8 cellular contexts compared by ENCODE assay signal in genomic region chr4:113468165-113469022, GRCh38.
DNase-seq lines count a peak whose midpoint lies in the region; ATAC-seq, FAIRE-seq and TF ChIP-seq lines count a peak whose summit lies in the region.

No MANE protein-coding gene starts in this region.

- TF ChIP-seq CTCF in GM23338 (conservative IDR thresholded peaks at IDR 0.05; ENCODE audit: low read depth in 2 of 2) (no peak), colonic mucosa (IDR thresholded peaks at IDR 0.05) (no peak), liver (IDR thresholded peaks at IDR 0.05; ENCODE audit: low read depth, low read length, missing input control) (no peak)

- H3K9me3 Mint-ChIP-seq in GM23338: no peaks in the 10 kb centered on the region

- no peaks in the 10 kb centered on the region for H3K9me3 ChIP-seq in colonic mucosa
- no peaks in the 10 kb centered on the region for H3K9me3 ChIP-seq in liver (ENCODE audit: control insufficient read depth in 4 of 4, low read length in 3 of 4)

- TF ChIP-seq RAD21 in liver (IDR thresholded peaks at IDR 0.05): no peak

- H3K27ac Mint-ChIP-seq in GM23338: peak overlapping the region; percentile 75

- H3K4me3 ChIP-seq in GM23338 (no peak overlapping the region), colonic mucosa (no peak overlapping the region), liver (ENCODE audit: low read depth in 1 of 3, low read length in 3 of 3) (no peak overlapping the region)

- no peak overlapping the region for H3K4me3 Mint-ChIP-seq in GM23338

- intact Hi-C loops in colonic mucosa (cut with DNase I): no loop called here

- H3K36me3 ChIP-seq in GM23338 (ENCODE audit: insufficient read depth) (no peaks in the 10 kb centered on the region), colonic mucosa (no peaks in the 10 kb centered on the region), liver (ENCODE audit: control insufficient read depth in 4 of 4, insufficient read depth in 3 of 4, low read depth in 1 of 4, low read length in 3 of 4) (peaks cover 0 to 10% (median 3%) of the 10 kb centered on the region in 4 donors)

- 82% methylated on average over 8 of the region's 8 CpGs for whole genome bisulfite sequencing in liver

- H3F3A ChIP-seq in GM23338 (replicated peaks; ENCODE audit: low read depth): no peaks in the 10 kb centered on the region

- H3K79me2 ChIP-seq in GM23338 (replicated peaks; ENCODE audit: insufficient read depth): no peaks in the 10 kb centered on the region

- H2AFZ ChIP-seq in GM23338: no peak overlapping the region

- H3K9me2 ChIP-seq in GM23338 (ENCODE audit: insufficient read depth): peaks cover 9% of the 10 kb centered on the region; the same call in 1 of the 2 replicates

- DNase-seq in GM23338 (ENCODE audit: low spot score) (peak; percentile 74), RCC 7860 (ENCODE audit: low spot score) (peak; percentile 93), colonic mucosa (peak; percentile 58)
- DNase-seq in stimulated activated naive CD8-positive, alpha-beta T cell treated with anti-CD3 and anti-CD28 coated beads, Interleukin-15, Interleukin-2, amounts not matched to agents 100 U/mL and 50 U/mL, for 24 hours: peak; percentile 18

- peak; percentile 93 for FAIRE-seq in RCC 7860 (lab: Jason Lieb, UNC)

- H3K4me1 ChIP-seq in GM23338 (ENCODE audit: insufficient read depth) (peaks cover 20% of the 10 kb centered on the region), colonic mucosa (no peaks in the 10 kb centered on the region), liver (ENCODE audit: control insufficient read depth in 4 of 4, insufficient read depth in 4 of 4, low read length in 3 of 4) (peaks cover 0 to 5% (median 4%) of the 10 kb centered on the region in 4 donors)

- H3K4me2 ChIP-seq in GM23338: peak overlapping the region; percentile 42

- H3K9ac ChIP-seq in colonic mucosa (ENCODE audit: low read depth in 2 of 2, low read length in 2 of 2) (no peak overlapping the region), liver (ENCODE audit: low read depth in 1 of 2, low read length in 2 of 2) (peak overlapping the region in 1 of 2 donors; percentile 16)

- H3K27me3 ChIP-seq in GM23338 (ENCODE audit: insufficient read depth) (no peaks in the 10 kb centered on the region), colonic mucosa (no peaks in the 10 kb centered on the region), liver (ENCODE audit: control insufficient read depth in 4 of 4, insufficient read depth in 4 of 4, low read length in 3 of 4) (no peaks in the 10 kb centered on the region)

- H3K4me1 Mint-ChIP-seq in GM23338: peaks cover 29% of the 10 kb centered on the region

- peaks cover 5% of the 10 kb centered on the region; the same call in 1 of the 3 replicates for H3K36me3 Mint-ChIP-seq in GM23338 (ENCODE audit: low read depth)

- ATAC-seq in GM23338 (peak; percentile 96), HG03039 (IDR thresholded peaks at IDR 0.05; ENCODE audit: unreplicated experiment) (no peak), HG03342 (IDR thresholded peaks at IDR 0.05; ENCODE audit: unreplicated experiment) (no peak), HG02678 (IDR thresholded peaks at IDR 0.05; ENCODE audit: unreplicated experiment) (no peak)
- ATAC-seq in stimulated activated naive CD8-positive, alpha-beta T cell treated with anti-CD3 and anti-CD28 coated beads, Interleukin-15, Interleukin-2, amounts not matched to agents 100 U/mL and 50 U/mL, for 24 hours: peak; percentile 94

- H3K27me3 Mint-ChIP-seq in GM23338 (ENCODE audit: insufficient read depth, low read depth, poor library complexity): peaks cover 9% of the 10 kb centered on the region

- H3K27ac ChIP-seq in GM23338 (ENCODE audit: low read depth) (peak overlapping the region; percentile 65), colonic mucosa (peak overlapping the region; percentile 29), liver (ENCODE audit: low read depth in 1 of 2, low read length in 2 of 2) (peak overlapping the region; percentile 68 to 82)

- no peaks in the 10 kb centered on the region for H4K20me1 ChIP-seq in GM23338 (replicated peaks; ENCODE audit: insufficient read depth)

TF ChIP-seq in GM23338, 12 proteins besides CTCF, POLR2A, EP300 and RAD21 (continues in another document):
- no peak for TF ChIP-seq STAT1 (IDR thresholded peaks at IDR 0.05; ENCODE audit: unreplicated experiment)
- TF ChIP-seq, protein P1, sequence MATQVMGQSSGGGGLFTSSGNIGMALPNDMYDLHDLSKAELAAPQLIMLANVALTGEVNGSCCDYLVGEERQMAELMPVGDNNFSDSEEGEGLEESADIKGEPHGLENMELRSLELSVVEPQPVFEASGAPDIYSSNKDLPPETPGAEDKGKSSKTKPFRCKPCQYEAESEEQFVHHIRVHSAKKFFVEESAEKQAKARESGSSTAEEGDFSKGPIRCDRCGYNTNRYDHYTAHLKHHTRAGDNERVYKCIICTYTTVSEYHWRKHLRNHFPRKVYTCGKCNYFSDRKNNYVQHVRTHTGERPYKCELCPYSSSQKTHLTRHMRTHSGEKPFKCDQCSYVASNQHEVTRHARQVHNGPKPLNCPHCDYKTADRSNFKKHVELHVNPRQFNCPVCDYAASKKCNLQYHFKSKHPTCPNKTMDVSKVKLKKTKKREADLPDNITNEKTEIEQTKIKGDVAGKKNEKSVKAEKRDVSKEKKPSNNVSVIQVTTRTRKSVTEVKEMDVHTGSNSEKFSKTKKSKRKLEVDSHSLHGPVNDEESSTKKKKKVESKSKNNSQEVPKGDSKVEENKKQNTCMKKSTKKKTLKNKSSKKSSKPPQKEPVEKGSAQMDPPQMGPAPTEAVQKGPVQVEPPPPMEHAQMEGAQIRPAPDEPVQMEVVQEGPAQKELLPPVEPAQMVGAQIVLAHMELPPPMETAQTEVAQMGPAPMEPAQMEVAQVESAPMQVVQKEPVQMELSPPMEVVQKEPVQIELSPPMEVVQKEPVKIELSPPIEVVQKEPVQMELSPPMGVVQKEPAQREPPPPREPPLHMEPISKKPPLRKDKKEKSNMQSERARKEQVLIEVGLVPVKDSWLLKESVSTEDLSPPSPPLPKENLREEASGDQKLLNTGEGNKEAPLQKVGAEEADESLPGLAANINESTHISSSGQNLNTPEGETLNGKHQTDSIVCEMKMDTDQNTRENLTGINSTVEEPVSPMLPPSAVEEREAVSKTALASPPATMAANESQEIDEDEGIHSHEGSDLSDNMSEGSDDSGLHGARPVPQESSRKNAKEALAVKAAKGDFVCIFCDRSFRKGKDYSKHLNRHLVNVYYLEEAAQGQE (IDR thresholded peaks at IDR 0.05; ENCODE audit: unreplicated experiment): no peak
- no peak for TF ChIP-seq POLR2AphosphoS5 (IDR thresholded peaks at IDR 0.05; ENCODE audit: low read depth)
- no peak for TF ChIP-seq ZNF331 (CRISPR knock-in tag; IDR thresholded peaks at IDR 0.05; ENCODE audit: low read depth)
- TF ChIP-seq, protein P2, sequence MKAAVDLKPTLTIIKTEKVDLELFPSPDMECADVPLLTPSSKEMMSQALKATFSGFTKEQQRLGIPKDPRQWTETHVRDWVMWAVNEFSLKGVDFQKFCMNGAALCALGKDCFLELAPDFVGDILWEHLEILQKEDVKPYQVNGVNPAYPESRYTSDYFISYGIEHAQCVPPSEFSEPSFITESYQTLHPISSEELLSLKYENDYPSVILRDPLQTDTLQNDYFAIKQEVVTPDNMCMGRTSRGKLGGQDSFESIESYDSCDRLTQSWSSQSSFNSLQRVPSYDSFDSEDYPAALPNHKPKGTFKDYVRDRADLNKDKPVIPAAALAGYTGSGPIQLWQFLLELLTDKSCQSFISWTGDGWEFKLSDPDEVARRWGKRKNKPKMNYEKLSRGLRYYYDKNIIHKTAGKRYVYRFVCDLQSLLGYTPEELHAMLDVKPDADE (IDR thresholded peaks at IDR 0.05): no peak
- TF ChIP-seq EZH2 (IDR thresholded peaks at IDR 0.05; ENCODE audit: low read depth, unreplicated experiment): no peak
- TF ChIP-seq JUNB (IDR thresholded peaks at IDR 0.05; ENCODE audit: unreplicated experiment): no peak

TF ChIP-seq in liver, 16 proteins besides CTCF, POLR2A, EP300 and RAD21:
- TF ChIP-seq HNF4G (IDR thresholded peaks at IDR 0.05) (no peak), JUND (IDR thresholded peaks at IDR 0.05) (peak; percentile 77 to 86)
TF ChIP-seq in liver: peak in this region for 1.

Comparison
In these comparisons a context has a peak if more than half of its experiments do, and no peak if none do; other contexts are left out.
1. ATAC-seq: peak in GM23338 (single experiment) and stimulated activated naive CD8-positive, alpha-beta T cell treated with anti-CD3 and anti-CD28 coated beads, Interleukin-15, Interleukin-2, amounts not matched to agents 100 U/mL and 50 U/mL, for 24 hours (single experiment); none in HG03039 (single experiment), HG03342 (single experiment) and HG02678 (single experiment).
2. DNase-seq: peak in every context shown above with its lines; median percentile 93 in RCC 7860; 74 in GM23338; 58 in colonic mucosa; 18 in stimulated activated naive CD8-positive, alpha-beta T cell treated with anti-CD3 and anti-CD28 coated beads, Interleukin-15, Interleukin-2, amounts not matched to agents 100 U/mL and 50 U/mL, for 24 hours.
3. Peak in every context shown above with its lines, with median percentiles within 50 percentile points of each other: H3K27ac ChIP-seq.